Comparison of ENCODE assay signal across 15 cellular contexts in genomic region chr6:167551634-167552630, GRCh38.
DNase-seq lines count a peak whose midpoint lies in the region; ATAC-seq and TF ChIP-seq lines count a peak whose summit lies in the region.
"Had no signal": no experiment of that assay in that cellular context is flagged by ENCODE, and none has a peak within 500 bp of the region (broad histone marks: within the 10 kb centered on the region; RNA-seq: fewer than 3 reads in every experiment).

No MANE protein-coding gene starts in this region.

- CTCF ChIA-PET in PC-3 (lab: Charles Lee): no interaction called here

- peaks cover 15% of the 10 kb centered on the region for H3K9me3 Mint-ChIP-seq in mesothelial cell of epicardium

- H3K4me3 Mint-ChIP-seq in mesothelial cell of epicardium: no peak overlapping the region
- H3K4me3 Mint-ChIP-seq: activated CD4-positive, alpha-beta T cell treated with anti-CD3 and anti-CD28 coated beads, Interleukin-2, amount 10 ng/mL, durations not matched to agents 7 days and 5 days; CD14-positive monocyte; memory B cell had no signal

- no peak overlapping the region for H3K27ac ChIP-seq in BLaER1 treated with 17β-estradiol and CSF1 and Interleukin-3, amounts not matched to agents 10 nM and 100 nM
- H3K27ac ChIP-seq in esophagus muscularis mucosa (replicated peaks in 1 of 4) (peak overlapping the region; percentile 38 to 72 (median 64)), stomach (peak overlapping the region in 4 of 5 donors; percentile 10 to 69 (median 40)), PC-3 (ENCODE audit: low read length) (no peak overlapping the region)

- peaks cover 10% of the 10 kb centered on the region for H3K36me3 Mint-ChIP-seq in mesothelial cell of epicardium
- H3K36me3 Mint-ChIP-seq: CD14-positive monocyte, memory B cell had no signal

- H3K9ac ChIP-seq in BLaER1 treated with 17β-estradiol and CSF1 and Interleukin-3, amounts not matched to agents 10 nM and 100 nM: no peak overlapping the region
- no peak overlapping the region for H3K9ac ChIP-seq in PC-3 (ENCODE audit: low read length)

- H3K9me3 ChIP-seq in BLaER1 treated with 17β-estradiol and CSF1 and Interleukin-3, amounts not matched to agents 10 nM and 100 nM (replicated peaks in 1 of 11): peaks cover 20 to 26% (median 25%) of the 10 kb centered on the region in 11 experiments
- peaks cover 0 to 15% (median 9%) of the 10 kb centered on the region in 4 donors for H3K9me3 ChIP-seq in esophagus muscularis mucosa
- peaks cover 0 to 10% (median 8%) of the 10 kb centered on the region in 4 donors for H3K9me3 ChIP-seq in stomach
- H3K9me3 ChIP-seq in PC-3 (ENCODE audit: low read length): no peaks in the 10 kb centered on the region

- ATAC-seq in HG03439 (IDR thresholded peaks at IDR 0.05; ENCODE audit: unreplicated experiment): no peak
- ATAC-seq in HG03025 (IDR thresholded peaks at IDR 0.05; ENCODE audit: low FRiP score, unreplicated experiment): no peak
- no peak for ATAC-seq in PC-3

- H3K36me3 ChIP-seq in BLaER1 treated with 17β-estradiol and CSF1 and Interleukin-3, amounts not matched to agents 10 nM and 100 nM: no peaks in the 10 kb centered on the region
- no peaks in the 10 kb centered on the region for H3K36me3 ChIP-seq in esophagus muscularis mucosa
- no peaks in the 10 kb centered on the region for H3K36me3 ChIP-seq in stomach
- H3K36me3 ChIP-seq in PC-3 (ENCODE audit: low read depth, low read length): no peaks in the 10 kb centered on the region

- H3K9me2 ChIP-seq in PC-3 (replicated peaks; ENCODE audit: low read length): no peaks in the 10 kb centered on the region

- H3F3A ChIP-seq in PC-3 (ENCODE audit: low read length, unreplicated experiment): no peaks in the 10 kb centered on the region

- H3K4me1 Mint-ChIP-seq in mesothelial cell of epicardium: peaks cover 25% of the 10 kb centered on the region
- H3K4me1 Mint-ChIP-seq: activated CD4-positive, alpha-beta T cell treated with anti-CD3 and anti-CD28 coated beads, Interleukin-2, amount 10 ng/mL, durations not matched to agents 7 days and 5 days; CD14-positive monocyte had no signal

- H3K27me3 Mint-ChIP-seq in mesothelial cell of epicardium (ENCODE audit: low read depth): no peaks in the 10 kb centered on the region

- BruUV-seq in PC-3 (replicated peaks; lab: Mats Ljungman, UMichigan): no TSS peak

- H3K4me1 ChIP-seq in BLaER1 treated with 17β-estradiol and CSF1 and Interleukin-3, amounts not matched to agents 10 nM and 100 nM: peaks cover 7 to 40% (median 31%) of the 10 kb centered on the region in 10 experiments; a peak in 19 of 20 replicates
- peaks cover 18 to 27% (median 22%) of the 10 kb centered on the region in 4 donors for H3K4me1 ChIP-seq in esophagus muscularis mucosa
- H3K4me1 ChIP-seq in stomach: peaks cover 3 to 19% (median 14%) of the 10 kb centered on the region in 4 donors
- H3K4me1 ChIP-seq in PC-3 (ENCODE audit: insufficient read depth, low read length): no peaks in the 10 kb centered on the region

- POLR2A ChIA-PET in PC-3 (lab: Charles Lee; ENCODE audit: unreplicated experiment): no interaction called here

- peaks cover 0 to 36% (median 0%) of the 10 kb centered on the region in 11 experiments; a peak in 9 of 22 replicates for H3K27me3 ChIP-seq in BLaER1 treated with 17β-estradiol and CSF1 and Interleukin-3, amounts not matched to agents 10 nM and 100 nM
- no peaks in the 10 kb centered on the region for H3K27me3 ChIP-seq in esophagus muscularis mucosa
- no peaks in the 10 kb centered on the region for H3K27me3 ChIP-seq in stomach
- peaks cover 17% of the 10 kb centered on the region for H3K27me3 ChIP-seq in PC-3 (ENCODE audit: low read length)

- intact Hi-C loops in esophagus muscularis mucosa (cut with DNase I): no loop called here
- intact Hi-C loops in stomach (cut with DNase I; ENCODE audit: low total_unique reads): no loop called here
- intact Hi-C loops in PC-3 (cut with micrococcal nuclease): no loop called here

- no peak overlapping the region for H2AFZ ChIP-seq in PC-3 (ENCODE audit: low read length)

- H3K4me2 ChIP-seq in BLaER1 treated with 17β-estradiol and CSF1 and Interleukin-3, amounts not matched to agents 10 nM and 100 nM: peak overlapping the region in 7 of 11 experiments; percentile 2 to 53 (median 44); a peak in 11 of 22 replicates
- no peak overlapping the region for H3K4me2 ChIP-seq in PC-3 (ENCODE audit: low read length)

- H3K4me3 ChIP-seq in BLaER1 treated with 17β-estradiol and CSF1 and Interleukin-3, amounts not matched to agents 10 nM and 100 nM: no peak overlapping the region
- H3K4me3 ChIP-seq in esophagus muscularis mucosa: no peak overlapping the region
- H3K4me3 ChIP-seq in stomach: no peak overlapping the region
- no peak overlapping the region for H3K4me3 ChIP-seq in PC-3 (ENCODE audit: low read length)

- H4K20me1 ChIP-seq in BLaER1 treated with 17β-estradiol and CSF1 and Interleukin-3, amounts not matched to agents 10 nM and 100 nM: no peaks in the 10 kb centered on the region
- no peaks in the 10 kb centered on the region for H4K20me1 ChIP-seq in PC-3 (ENCODE audit: low read length)

- peak overlapping the region; percentile 80 for H3K27ac Mint-ChIP-seq in mesothelial cell of epicardium
- H3K27ac Mint-ChIP-seq: activated CD4-positive, alpha-beta T cell treated with anti-CD3 and anti-CD28 coated beads, Interleukin-2, amount 10 ng/mL, durations not matched to agents 7 days and 5 days; CD14-positive monocyte; memory B cell had no signal

- WGBS in esophagus muscularis mucosa: 88% methylated on average over 24 of the region's 41 CpGs
- 84 to 90% (median 88%) methylated on average over 31 to 41 of the region's 41 CpGs for WGBS in stomach, 5 donors

- no peak for TF ChIP-seq POLR2A in esophagus muscularis mucosa (IDR thresholded peaks at IDR 0.05; ENCODE audit: low read depth)
- no peak for TF ChIP-seq POLR2A in stomach (IDR thresholded peaks at IDR 0.05)

- DNase-seq in esophagus muscularis mucosa (ENCODE audit: extremely low spot score) (no peak), mesothelial cell of epicardium (ENCODE audit: low spot score in 2 of 2, unreplicated experiment in 2 of 2) (no peak), stomach (no peak), DMS 273 (lab: John Stamatoyannopoulos, UW; ENCODE audit: unreplicated experiment) (no peak), PC-3 (no peak)
- DNase-seq: activated CD4-positive, alpha-beta T cell treated with anti-CD3 and anti-CD28 coated beads, Interleukin-2, amount 10 ng/mL, durations not matched to agents 7 days and 5 days; GDM1; NCI-H1436; NCI-H2171; NCI-H748 treated with DMSO at 0.1 percent for 48 hours had no signal

- H3K79me2 ChIP-seq in PC-3 (ENCODE audit: low read length): no peaks in the 10 kb centered on the region

- TF ChIP-seq CTCF in esophagus muscularis mucosa (IDR thresholded peaks at IDR 0.05) (no peak), mesothelial cell of epicardium (IDR thresholded peaks at IDR 0.05; ENCODE audit: unreplicated experiment) (no peak), stomach (IDR thresholded peaks at IDR 0.05) (no peak), PC-3 (conservative IDR thresholded peaks at IDR 0.05; ENCODE audit: low read depth, low read length) (no peak)

- no peak for TF ChIP-seq EP300 in esophagus muscularis mucosa (IDR thresholded peaks at IDR 0.05)
- TF ChIP-seq EP300 in stomach (IDR thresholded peaks at IDR 0.05): no peak

Comparison
In these comparisons a context has a peak if more than half of its experiments do, and no peak if none do; other contexts are left out.
1. H3K27ac ChIP-seq: peak in esophagus muscularis mucosa (4 of 4) and stomach (4 of 5); none in BLaER1 treated with 17β-estradiol and CSF1 and Interleukin-3, amounts not matched to agents 10 nM and 100 nM (0 of 11) and PC-3 (single experiment).